ENCODE assay signal across 24 cellular contexts in the genomic region with DNA sequence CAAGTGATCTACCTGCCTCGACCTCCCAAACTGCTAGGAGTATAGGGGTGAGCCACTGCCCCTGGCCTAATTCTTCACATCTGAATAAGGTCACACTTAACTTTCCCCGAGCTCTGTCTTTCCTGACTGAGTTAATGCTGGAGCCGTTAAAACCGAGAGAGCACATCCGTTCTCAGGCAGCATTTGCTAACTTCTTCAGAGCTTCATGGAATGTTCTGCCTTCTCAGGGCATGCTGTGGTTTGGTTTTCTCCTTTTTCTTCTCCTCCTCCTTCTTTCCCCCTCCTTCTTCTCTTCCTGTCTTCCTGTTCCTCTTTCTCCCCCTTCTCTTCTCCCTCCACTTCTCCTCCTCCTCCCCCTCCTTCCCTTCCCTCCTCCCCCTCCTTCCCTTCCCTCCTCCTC.
DNase-seq lines count a peak whose midpoint lies in the region; ATAC-seq and TF ChIP-seq lines count a peak whose summit lies in the region.
"Had no signal": no experiment of that assay in that cellular context is flagged by ENCODE, and none has a peak within 500 bp of the region (broad histone marks: within the 10 kb centered on the region; RNA-seq: fewer than 3 reads in every experiment).

No MANE protein-coding gene starts in this region.

- no peaks in the 10 kb centered on the region for H3K9me3 Mint-ChIP-seq in natural killer cell
- no peaks in the 10 kb centered on the region for H3K9me3 Mint-ChIP-seq in natural killer cell treated with Interleukin-12 subunit alpha and Interleukin-12 subunit beta and Interleukin-15 and Interleukin-18, amount 100 ng/mL, for 72 hours
- peaks cover under 1% of the 10 kb centered on the region for H3K9me3 Mint-ChIP-seq in stimulated activated effector memory CD8-positive, alpha-beta T cell treated with anti-CD3 and anti-CD28 coated beads, Interleukin-12 subunit alpha, Interleukin-12 subunit beta, amount 100 ng/mL, for 72 hours

- H3K27me3 Mint-ChIP-seq in natural killer cell (ENCODE audit: low read depth in 2 of 2) = no peaks in the 10 kb centered on the region
- H3K27me3 Mint-ChIP-seq in natural killer cell treated with Interleukin-12 subunit alpha and Interleukin-12 subunit beta and Interleukin-15 and Interleukin-18, amount 100 ng/mL, for 72 hours = no peaks in the 10 kb centered on the region
- H3K27me3 Mint-ChIP-seq: CD4-positive, alpha-beta memory T cell had no signal

- DNase-seq in natural killer cell (no peak), M059J (ENCODE audit: low read depth) (peak; percentile 32), SK-MEL-5 (ENCODE audit: low read depth, low spot score) (peak; percentile 5), NCI-H2081 treated with DMSO at 0.1 percent for 48 hours (lab: John Stamatoyannopoulos, UW) (no peak)
- no peak for DNase-seq in natural killer cell treated with Interleukin-12 subunit alpha and Interleukin-12 subunit beta and Interleukin-15 and Interleukin-18, amount 100 ng/mL, for 72 hours (ENCODE audit: low spot score)
- no peak for DNase-seq in stimulated activated effector memory CD8-positive, alpha-beta T cell treated with anti-CD3 and anti-CD28 coated beads, Interleukin-12 subunit alpha, Interleukin-12 subunit beta, amount 100 ng/mL, for 72 hours (ENCODE audit: low spot score in 2 of 2)
- DNase-seq: AML-193; C1 segment of cervical spinal cord; CD4-positive, alpha-beta memory T cell; COR-L47; DMS79; MM.1S; NCI-H1048; NCI-H1417 treated with DMSO at 0.1 percent for 48 hours; NCI-H187; NCI-H2171 treated with DMSO at 0.1 percent for 48 hours; NCI-H524; NCI-H748 treated with DMSO at 0.1 percent for 48 hours; NK-92 treated with Interleukin-12 subunit alpha and Interleukin-12 subunit beta, amount 100 ng/mL, for 24 hours; PC-3; SHP77 treated with DMSO at 0.1 percent for 48 hours had no signal

- TF ChIP-seq CTCF in natural killer cell (IDR thresholded peaks at IDR 0.05) = no peak

- H3K4me3 Mint-ChIP-seq in natural killer cell = no peak overlapping the region
- H3K4me3 Mint-ChIP-seq in natural killer cell treated with Interleukin-12 subunit alpha and Interleukin-12 subunit beta and Interleukin-15 and Interleukin-18, amount 100 ng/mL, for 72 hours = no peak overlapping the region
- H3K4me3 Mint-ChIP-seq in stimulated activated effector memory CD8-positive, alpha-beta T cell treated with anti-CD3 and anti-CD28 coated beads, Interleukin-12 subunit alpha, Interleukin-12 subunit beta, amount 100 ng/mL, for 72 hours = no peak overlapping the region
- H3K4me3 Mint-ChIP-seq: CD4-positive, alpha-beta memory T cell had no signal

- no peaks in the 10 kb centered on the region for H3K36me3 Mint-ChIP-seq in natural killer cell
- H3K36me3 Mint-ChIP-seq in natural killer cell treated with Interleukin-12 subunit alpha and Interleukin-12 subunit beta and Interleukin-15 and Interleukin-18, amount 100 ng/mL, for 72 hours = no peaks in the 10 kb centered on the region
- H3K36me3 Mint-ChIP-seq in stimulated activated effector memory CD8-positive, alpha-beta T cell treated with anti-CD3 and anti-CD28 coated beads, Interleukin-12 subunit alpha, Interleukin-12 subunit beta, amount 100 ng/mL, for 72 hours = peaks cover 23% of the 10 kb centered on the region

- in situ Hi-C loops in SK-MEL-5 (cut with HindIII; ENCODE audit: low pct_unique_long_range_greater_than_20kb, low sequenced_read_pairs) = no loop called here

- ATAC-seq in natural killer cell (no peak), HG03139 (IDR thresholded peaks at IDR 0.05; ENCODE audit: unreplicated experiment) (no peak), HG03025 (IDR thresholded peaks at IDR 0.05; ENCODE audit: low FRiP score, unreplicated experiment) (no peak)
- ATAC-seq in natural killer cell treated with Interleukin-12 subunit alpha and Interleukin-12 subunit beta and Interleukin-15 and Interleukin-18, amount 100 ng/mL, for 72 hours = no peak
- ATAC-seq in stimulated activated effector memory CD8-positive, alpha-beta T cell treated with anti-CD3 and anti-CD28 coated beads, Interleukin-12 subunit alpha, Interleukin-12 subunit beta, amount 100 ng/mL, for 72 hours = no peak
- ATAC-seq: K562, PC-3 had no signal

- peak overlapping the region; percentile 16 to 68 for H3K27ac Mint-ChIP-seq in natural killer cell
- peak overlapping the region in 1 of 2 donors; percentile 14 for H3K27ac Mint-ChIP-seq in natural killer cell treated with Interleukin-12 subunit alpha and Interleukin-12 subunit beta and Interleukin-15 and Interleukin-18, amount 100 ng/mL, for 72 hours
- peak overlapping the region; percentile 87 for H3K27ac Mint-ChIP-seq in stimulated activated effector memory CD8-positive, alpha-beta T cell treated with anti-CD3 and anti-CD28 coated beads, Interleukin-12 subunit alpha, Interleukin-12 subunit beta, amount 100 ng/mL, for 72 hours

- intact Hi-C loops in natural killer cell (cut with micrococcal nuclease) = no loop called here

- H3K4me1 Mint-ChIP-seq in natural killer cell = no peaks in the 10 kb centered on the region
- peaks cover 0 to 5% of the 10 kb centered on the region in 2 donors for H3K4me1 Mint-ChIP-seq in natural killer cell treated with Interleukin-12 subunit alpha and Interleukin-12 subunit beta and Interleukin-15 and Interleukin-18, amount 100 ng/mL, for 72 hours (ENCODE audit: low read depth in 2 of 2)
- H3K4me1 Mint-ChIP-seq in stimulated activated effector memory CD8-positive, alpha-beta T cell treated with anti-CD3 and anti-CD28 coated beads, Interleukin-12 subunit alpha, Interleukin-12 subunit beta, amount 100 ng/mL, for 72 hours = no peaks in the 10 kb centered on the region
- H3K4me1 Mint-ChIP-seq: CD4-positive, alpha-beta memory T cell had no signal

Comparison
In these comparisons a context has a peak if more than half of its experiments do, and no peak if none do; other contexts are left out.
1. DNase-seq: peak in M059J (single experiment) and SK-MEL-5 (single experiment); none in natural killer cell (single experiment), natural killer cell treated with Interleukin-12 subunit alpha and Interleukin-12 subunit beta and Interleukin-15 and Interleukin-18, amount 100 ng/mL, for 72 hours (single experiment), stimulated activated effector memory CD8-positive, alpha-beta T cell treated with anti-CD3 and anti-CD28 coated beads, Interleukin-12 subunit alpha, Interleukin-12 subunit beta, amount 100 ng/mL, for 72 hours (0 of 2) and NCI-H2081 treated with DMSO at 0.1 percent for 48 hours (single experiment).